Comparison of ENCODE assay signal across 21 cellular contexts in genomic region chr7:111992601-111993000, GRCh38.
A peak's percentile ranks its signal among the peaks of the same experiment; 100 is the strongest.
DNase-seq lines count a peak whose midpoint lies in the region; FAIRE-seq and TF ChIP-seq lines count a peak whose summit lies in the region.
"Had no signal": no experiment of that assay in that cellular context is flagged by ENCODE, and none has a peak within 500 bp of the region (broad histone marks: within the 10 kb centered on the region; RNA-seq: fewer than 3 reads in every experiment).

No MANE protein-coding gene starts in this region.

- H3K4me1 Mint-ChIP-seq in MCF 10A (ENCODE audit: insufficient read depth, unreplicated experiment): peaks cover 7% of the 10 kb centered on the region

- intact Hi-C loops in MCF 10A (cut with micrococcal nuclease): no loop called here
- intact Hi-C loops in breast epithelium (cut with DNase I; ENCODE audit: low total_unique reads): no loop called here
- intact Hi-C loops in kidney (cut with DNase I): no loop called here

- CTCF ChIA-PET in MCF 10A (lab: Yijun Ruan, JAX): interaction anchor here (0.6 kb wide), 1 partner anchor 276 kb away, joined by 3 read pairs; no protein-coding TSS in a partner anchor

- no peak for DNase-seq in MCF 10A (ENCODE audit: unreplicated experiment)
- DNase-seq in breast epithelium (ENCODE audit: low spot score in 2 of 2): no peak
- peak; percentile 41 for DNase-seq in astrocyte of the spinal cord (ENCODE audit: low read depth, low spot score)
- peak; percentile 13 for DNase-seq in kidney tubule cell (ENCODE audit: low spot score)
- no peak for DNase-seq in DMS79 (lab: John Stamatoyannopoulos, UW)
- DNase-seq in MV-4-11 (lab: John Stamatoyannopoulos, UW): no peak
- DNase-seq in kidney: no peak
- DNase-seq in GM19238 (ENCODE audit: insufficient read length, low spot score): no peak
- DNase-seq: Caco-2, H9, Karpas-422, NCI-H1417 treated with DMSO at 0.1 percent for 48 hours, NCI-H2029 treated with DMSO at 0.1 percent for 48 hours, NCI-H524, SIG-M5, SW 1271 had no signal

- H3K4me3 Mint-ChIP-seq in MCF 10A (ENCODE audit: unreplicated experiment): no peak overlapping the region
- H3K4me3 Mint-ChIP-seq: H9 had no signal

- H3K27me3 ChIP-seq in breast epithelium: no peaks in the 10 kb centered on the region

- BruUV-seq in MCF 10A (replicated peaks; lab: Mats Ljungman, UMichigan): no TSS peak

- H3K9me3 ChIP-seq in breast epithelium (no peaks in the 10 kb centered on the region), kidney (ENCODE audit: control insufficient read depth in 1 of 2, low read length in 2 of 2) (no peaks in the 10 kb centered on the region)
- H3K9me3 ChIP-seq: Caco-2 had no signal

- in situ Hi-C loops in astrocyte of the spinal cord (cut with HindIII; ENCODE audit: low sequenced_read_pairs): no loop called here

- no peaks in the 10 kb centered on the region for H3K9me3 Mint-ChIP-seq in MCF 10A (ENCODE audit: unreplicated experiment)
- H3K9me3 Mint-ChIP-seq: H9 had no signal

- no peak for TF ChIP-seq POLR2A in breast epithelium (IDR thresholded peaks at IDR 0.05)

- POLR2A ChIA-PET in MCF 10A (lab: Yijun Ruan, JAX): no interaction called here

- H3K27ac ChIP-seq in breast epithelium: no peak overlapping the region
- no peak overlapping the region for H3K27ac ChIP-seq in kidney (ENCODE audit: low read depth in 2 of 2, low read length in 2 of 2)
- H3K27ac ChIP-seq: 22Rv1, C4-2B had no signal

- H3K36me3 ChIP-seq in breast epithelium (no peaks in the 10 kb centered on the region), kidney (ENCODE audit: control insufficient read depth in 1 of 2, insufficient read depth in 2 of 2, low read length in 2 of 2) (no peaks in the 10 kb centered on the region)

- H3K36me3 Mint-ChIP-seq in MCF 10A (ENCODE audit: insufficient read depth, unreplicated experiment): no peaks in the 10 kb centered on the region

- no peaks in the 10 kb centered on the region for H3K4me1 ChIP-seq in breast epithelium
- H3K4me1 ChIP-seq in kidney (ENCODE audit: control insufficient read depth in 1 of 2, insufficient read depth in 1 of 2, low read depth in 1 of 2, low read length in 2 of 2): no peaks in the 10 kb centered on the region
- H3K4me1 ChIP-seq: Caco-2 had no signal

- H3K4me3 ChIP-seq in breast epithelium (no peak overlapping the region), astrocyte of the spinal cord (ENCODE audit: low read depth, low read length) (no peak overlapping the region), kidney (ENCODE audit: low read length in 2 of 2) (no peak overlapping the region)

- H3K27ac Mint-ChIP-seq in MCF 10A (ENCODE audit: low read depth, unreplicated experiment): peak overlapping the region; percentile 23
- H3K27ac Mint-ChIP-seq: H9 had no signal

- TF ChIP-seq CTCF in MCF 10A (IDR thresholded peaks at IDR 0.05; ENCODE audit: unreplicated experiment) (no peak), breast epithelium (IDR thresholded peaks at IDR 0.05) (no peak), astrocyte of the spinal cord (IDR thresholded peaks at IDR 0.05; ENCODE audit: low read depth, low read length) (no peak), kidney (IDR thresholded peaks at IDR 0.05; ENCODE audit: borderline replicate concordance, extremely low read depth, insufficient read depth) (no peak)

- no peaks in the 10 kb centered on the region for H3K27me3 Mint-ChIP-seq in MCF 10A (ENCODE audit: insufficient read depth, unreplicated experiment)

- no peak for FAIRE-seq in kidney (lab: Jason Lieb, UNC)
- FAIRE-seq: G401.6, GM12892, RCC 7860 had no signal

- no peak overlapping the region for H3K9ac ChIP-seq in kidney (ENCODE audit: low read length in 2 of 2)

Comparison
In these comparisons a context has a peak if more than half of its experiments do, and no peak if none do; other contexts are left out.
1. DNase-seq: peak in astrocyte of the spinal cord (single experiment) and kidney tubule cell (single experiment); none in MCF 10A (single experiment), breast epithelium (0 of 2), DMS79 (single experiment), MV-4-11 (single experiment), kidney (single experiment) and GM19238 (single experiment).